ENCODE assay signal across 1 cellular context in the genomic region with DNA sequence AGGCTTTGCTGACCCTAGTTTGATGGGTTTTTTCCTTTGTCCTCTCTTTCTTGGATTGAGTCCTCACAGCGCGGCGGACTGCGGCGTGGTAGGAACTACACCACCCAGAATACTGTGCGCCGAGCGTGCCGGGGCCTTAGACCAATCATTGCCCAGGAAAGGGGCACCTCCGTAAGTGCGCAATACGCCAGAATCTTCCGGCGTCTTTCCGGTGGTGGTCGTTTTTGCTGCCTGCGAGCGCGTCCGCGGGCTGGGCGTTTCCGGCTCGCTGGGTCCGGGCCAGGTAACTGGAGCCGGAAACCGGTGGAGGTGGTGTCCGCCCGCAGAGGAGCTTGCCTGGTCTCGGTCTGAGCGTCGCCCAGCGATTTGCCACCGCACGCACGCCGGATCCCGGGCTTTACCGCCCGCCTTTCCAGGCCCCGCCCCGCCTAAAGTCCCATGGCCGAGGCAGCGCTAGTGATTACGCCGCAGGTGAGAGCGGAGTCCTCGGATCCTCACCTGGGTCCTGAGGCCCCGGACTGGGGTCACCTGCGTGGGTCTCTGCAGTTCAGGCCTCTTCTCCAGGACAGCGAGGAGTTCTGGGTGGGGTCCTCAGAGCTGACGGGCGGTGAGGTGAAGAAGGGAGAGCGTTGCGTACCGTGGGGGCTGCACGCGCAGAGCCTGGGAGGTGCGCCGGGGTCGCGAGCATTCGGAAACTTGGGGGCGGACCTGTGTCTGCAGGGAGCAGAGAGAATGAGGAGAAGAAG.
TF ChIP-seq lines count a peak whose summit lies in the region.

A gene (plus strand): TSS at position 221 of the 746 bp plus-strand sequence. CDS start 218 bp downstream, at position 439.

TF ChIP-seq in GM12878, 131 proteins besides CTCF, POLR2A, EP300 and RAD21 (continued from another document and continues in another):
- TF ChIP-seq, protein P1, sequence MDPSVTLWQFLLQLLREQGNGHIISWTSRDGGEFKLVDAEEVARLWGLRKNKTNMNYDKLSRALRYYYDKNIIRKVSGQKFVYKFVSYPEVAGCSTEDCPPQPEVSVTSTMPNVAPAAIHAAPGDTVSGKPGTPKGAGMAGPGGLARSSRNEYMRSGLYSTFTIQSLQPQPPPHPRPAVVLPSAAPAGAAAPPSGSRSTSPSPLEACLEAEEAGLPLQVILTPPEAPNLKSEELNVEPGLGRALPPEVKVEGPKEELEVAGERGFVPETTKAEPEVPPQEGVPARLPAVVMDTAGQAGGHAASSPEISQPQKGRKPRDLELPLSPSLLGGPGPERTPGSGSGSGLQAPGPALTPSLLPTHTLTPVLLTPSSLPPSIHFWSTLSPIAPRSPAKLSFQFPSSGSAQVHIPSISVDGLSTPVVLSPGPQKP (IDR thresholded peaks at IDR 0.05; ENCODE audit: low read depth, low read length): peak; percentile 81
- TF ChIP-seq, protein P2, sequence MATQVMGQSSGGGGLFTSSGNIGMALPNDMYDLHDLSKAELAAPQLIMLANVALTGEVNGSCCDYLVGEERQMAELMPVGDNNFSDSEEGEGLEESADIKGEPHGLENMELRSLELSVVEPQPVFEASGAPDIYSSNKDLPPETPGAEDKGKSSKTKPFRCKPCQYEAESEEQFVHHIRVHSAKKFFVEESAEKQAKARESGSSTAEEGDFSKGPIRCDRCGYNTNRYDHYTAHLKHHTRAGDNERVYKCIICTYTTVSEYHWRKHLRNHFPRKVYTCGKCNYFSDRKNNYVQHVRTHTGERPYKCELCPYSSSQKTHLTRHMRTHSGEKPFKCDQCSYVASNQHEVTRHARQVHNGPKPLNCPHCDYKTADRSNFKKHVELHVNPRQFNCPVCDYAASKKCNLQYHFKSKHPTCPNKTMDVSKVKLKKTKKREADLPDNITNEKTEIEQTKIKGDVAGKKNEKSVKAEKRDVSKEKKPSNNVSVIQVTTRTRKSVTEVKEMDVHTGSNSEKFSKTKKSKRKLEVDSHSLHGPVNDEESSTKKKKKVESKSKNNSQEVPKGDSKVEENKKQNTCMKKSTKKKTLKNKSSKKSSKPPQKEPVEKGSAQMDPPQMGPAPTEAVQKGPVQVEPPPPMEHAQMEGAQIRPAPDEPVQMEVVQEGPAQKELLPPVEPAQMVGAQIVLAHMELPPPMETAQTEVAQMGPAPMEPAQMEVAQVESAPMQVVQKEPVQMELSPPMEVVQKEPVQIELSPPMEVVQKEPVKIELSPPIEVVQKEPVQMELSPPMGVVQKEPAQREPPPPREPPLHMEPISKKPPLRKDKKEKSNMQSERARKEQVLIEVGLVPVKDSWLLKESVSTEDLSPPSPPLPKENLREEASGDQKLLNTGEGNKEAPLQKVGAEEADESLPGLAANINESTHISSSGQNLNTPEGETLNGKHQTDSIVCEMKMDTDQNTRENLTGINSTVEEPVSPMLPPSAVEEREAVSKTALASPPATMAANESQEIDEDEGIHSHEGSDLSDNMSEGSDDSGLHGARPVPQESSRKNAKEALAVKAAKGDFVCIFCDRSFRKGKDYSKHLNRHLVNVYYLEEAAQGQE (IDR thresholded peaks at IDR 0.05; ENCODE audit: low read depth, low read length): no peak
- no peak for TF ChIP-seq MEF2A (IDR thresholded peaks at IDR 0.05; ENCODE audit: insufficient read depth, low read depth, low read length)
- TF ChIP-seq CEBPB (IDR thresholded peaks at IDR 0.05; ENCODE audit: borderline replicate concordance in 1 of 2, low read depth in 2 of 2, low read length in 2 of 2): no peak
- TF ChIP-seq, protein P3, sequence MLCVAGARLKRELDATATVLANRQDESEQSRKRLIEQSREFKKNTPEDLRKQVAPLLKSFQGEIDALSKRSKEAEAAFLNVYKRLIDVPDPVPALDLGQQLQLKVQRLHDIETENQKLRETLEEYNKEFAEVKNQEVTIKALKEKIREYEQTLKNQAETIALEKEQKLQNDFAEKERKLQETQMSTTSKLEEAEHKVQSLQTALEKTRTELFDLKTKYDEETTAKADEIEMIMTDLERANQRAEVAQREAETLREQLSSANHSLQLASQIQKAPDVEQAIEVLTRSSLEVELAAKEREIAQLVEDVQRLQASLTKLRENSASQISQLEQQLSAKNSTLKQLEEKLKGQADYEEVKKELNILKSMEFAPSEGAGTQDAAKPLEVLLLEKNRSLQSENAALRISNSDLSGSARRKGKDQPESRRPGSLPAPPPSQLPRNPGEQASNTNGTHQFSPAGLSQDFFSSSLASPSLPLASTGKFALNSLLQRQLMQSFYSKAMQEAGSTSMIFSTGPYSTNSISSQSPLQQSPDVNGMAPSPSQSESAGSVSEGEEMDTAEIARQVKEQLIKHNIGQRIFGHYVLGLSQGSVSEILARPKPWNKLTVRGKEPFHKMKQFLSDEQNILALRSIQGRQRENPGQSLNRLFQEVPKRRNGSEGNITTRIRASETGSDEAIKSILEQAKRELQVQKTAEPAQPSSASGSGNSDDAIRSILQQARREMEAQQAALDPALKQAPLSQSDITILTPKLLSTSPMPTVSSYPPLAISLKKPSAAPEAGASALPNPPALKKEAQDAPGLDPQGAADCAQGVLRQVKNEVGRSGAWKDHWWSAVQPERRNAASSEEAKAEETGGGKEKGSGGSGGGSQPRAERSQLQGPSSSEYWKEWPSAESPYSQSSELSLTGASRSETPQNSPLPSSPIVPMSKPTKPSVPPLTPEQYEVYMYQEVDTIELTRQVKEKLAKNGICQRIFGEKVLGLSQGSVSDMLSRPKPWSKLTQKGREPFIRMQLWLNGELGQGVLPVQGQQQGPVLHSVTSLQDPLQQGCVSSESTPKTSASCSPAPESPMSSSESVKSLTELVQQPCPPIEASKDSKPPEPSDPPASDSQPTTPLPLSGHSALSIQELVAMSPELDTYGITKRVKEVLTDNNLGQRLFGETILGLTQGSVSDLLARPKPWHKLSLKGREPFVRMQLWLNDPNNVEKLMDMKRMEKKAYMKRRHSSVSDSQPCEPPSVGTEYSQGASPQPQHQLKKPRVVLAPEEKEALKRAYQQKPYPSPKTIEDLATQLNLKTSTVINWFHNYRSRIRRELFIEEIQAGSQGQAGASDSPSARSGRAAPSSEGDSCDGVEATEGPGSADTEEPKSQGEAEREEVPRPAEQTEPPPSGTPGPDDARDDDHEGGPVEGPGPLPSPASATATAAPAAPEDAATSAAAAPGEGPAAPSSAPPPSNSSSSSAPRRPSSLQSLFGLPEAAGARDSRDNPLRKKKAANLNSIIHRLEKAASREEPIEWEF (IDR thresholded peaks at IDR 0.05; ENCODE audit: insufficient replicate concordance, low read depth, low read length): no peak
- TF ChIP-seq NR2C1 (IDR thresholded peaks at IDR 0.05): no peak
- TF ChIP-seq, protein P4, sequence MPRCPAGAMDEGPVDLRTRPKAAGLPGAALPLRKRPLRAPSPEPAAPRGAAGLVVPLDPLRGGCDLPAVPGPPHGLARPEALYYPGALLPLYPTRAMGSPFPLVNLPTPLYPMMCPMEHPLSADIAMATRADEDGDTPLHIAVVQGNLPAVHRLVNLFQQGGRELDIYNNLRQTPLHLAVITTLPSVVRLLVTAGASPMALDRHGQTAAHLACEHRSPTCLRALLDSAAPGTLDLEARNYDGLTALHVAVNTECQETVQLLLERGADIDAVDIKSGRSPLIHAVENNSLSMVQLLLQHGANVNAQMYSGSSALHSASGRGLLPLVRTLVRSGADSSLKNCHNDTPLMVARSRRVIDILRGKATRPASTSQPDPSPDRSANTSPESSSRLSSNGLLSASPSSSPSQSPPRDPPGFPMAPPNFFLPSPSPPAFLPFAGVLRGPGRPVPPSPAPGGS (IDR thresholded peaks at IDR 0.05; ENCODE audit: borderline replicate concordance, insufficient read depth, low read depth, low read length, poor library complexity, severe bottlenecking): no peak
- TF ChIP-seq MTA3 (IDR thresholded peaks at IDR 0.05; ENCODE audit: borderline replicate concordance, low read length): no peak
- no peak for TF ChIP-seq MYC (IDR thresholded peaks at IDR 0.05; ENCODE audit: insufficient read depth, insufficient read length, insufficient replicate concordance, low read length, severe bottlenecking)
- peak; percentile 89 for TF ChIP-seq GABPA (IDR thresholded peaks at IDR 0.05; ENCODE audit: low read depth)
- peak; percentile 34; the same call in 1 of the 2 replicates for TF ChIP-seq BACH1 (IDR thresholded peaks at IDR 0.05; ENCODE audit: borderline replicate concordance)
- TF ChIP-seq RUNX3 (IDR thresholded peaks at IDR 0.05; ENCODE audit: low read length): peak; percentile 49; the same call in 1 of the 2 replicates
- no peak for TF ChIP-seq HDAC2 (IDR thresholded peaks at IDR 0.05)
- peak; percentile 41; the same call in 1 of the 2 replicates for TF ChIP-seq YY1 (IDR thresholded peaks at IDR 0.05; ENCODE audit: low read depth, low read length)
- TF ChIP-seq NR2F1 (conservative IDR thresholded peaks at IDR 0.05): 0 out of 2 replicates have a peak, but pooled peaks have one; percentile 10
- TF ChIP-seq BHLHE40 (IDR thresholded peaks at IDR 0.05; ENCODE audit: borderline replicate concordance in 1 of 2, low read depth in 2 of 2, low read length in 1 of 2): peak; percentile 72 to 88; a peak in 3 of 4 replicates
- TF ChIP-seq, protein P5, sequence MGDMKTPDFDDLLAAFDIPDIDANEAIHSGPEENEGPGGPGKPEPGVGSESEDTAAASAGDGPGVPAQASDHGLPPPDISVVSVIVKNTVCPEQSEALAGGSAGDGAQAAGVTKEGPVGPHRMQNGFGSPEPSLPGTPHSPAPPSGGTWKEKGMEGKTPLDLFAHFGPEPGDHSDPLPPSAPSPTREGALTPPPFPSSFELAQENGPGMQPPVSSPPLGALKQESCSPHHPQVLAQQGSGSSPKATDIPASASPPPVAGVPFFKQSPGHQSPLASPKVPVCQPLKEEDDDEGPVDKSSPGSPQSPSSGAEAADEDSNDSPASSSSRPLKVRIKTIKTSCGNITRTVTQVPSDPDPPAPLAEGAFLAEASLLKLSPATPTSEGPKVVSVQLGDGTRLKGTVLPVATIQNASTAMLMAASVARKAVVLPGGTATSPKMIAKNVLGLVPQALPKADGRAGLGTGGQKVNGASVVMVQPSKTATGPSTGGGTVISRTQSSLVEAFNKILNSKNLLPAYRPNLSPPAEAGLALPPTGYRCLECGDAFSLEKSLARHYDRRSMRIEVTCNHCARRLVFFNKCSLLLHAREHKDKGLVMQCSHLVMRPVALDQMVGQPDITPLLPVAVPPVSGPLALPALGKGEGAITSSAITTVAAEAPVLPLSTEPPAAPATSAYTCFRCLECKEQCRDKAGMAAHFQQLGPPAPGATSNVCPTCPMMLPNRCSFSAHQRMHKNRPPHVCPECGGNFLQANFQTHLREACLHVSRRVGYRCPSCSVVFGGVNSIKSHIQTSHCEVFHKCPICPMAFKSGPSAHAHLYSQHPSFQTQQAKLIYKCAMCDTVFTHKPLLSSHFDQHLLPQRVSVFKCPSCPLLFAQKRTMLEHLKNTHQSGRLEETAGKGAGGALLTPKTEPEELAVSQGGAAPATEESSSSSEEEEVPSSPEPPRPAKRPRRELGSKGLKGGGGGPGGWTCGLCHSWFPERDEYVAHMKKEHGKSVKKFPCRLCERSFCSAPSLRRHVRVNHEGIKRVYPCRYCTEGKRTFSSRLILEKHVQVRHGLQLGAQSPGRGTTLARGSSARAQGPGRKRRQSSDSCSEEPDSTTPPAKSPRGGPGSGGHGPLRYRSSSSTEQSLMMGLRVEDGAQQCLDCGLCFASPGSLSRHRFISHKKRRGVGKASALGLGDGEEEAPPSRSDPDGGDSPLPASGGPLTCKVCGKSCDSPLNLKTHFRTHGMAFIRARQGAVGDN (IDR thresholded peaks at IDR 0.05): 0 out of 2 replicates have a peak, but pooled peaks have one; percentile 41
- peak; percentile 67; the same call in 1 of the 2 replicates for TF ChIP-seq PAX5 (IDR thresholded peaks at IDR 0.05; ENCODE audit: borderline replicate concordance, low read depth, low read length)
- peak; percentile 29 for TF ChIP-seq SP1 (IDR thresholded peaks at IDR 0.05; ENCODE audit: low read depth, low read length)
- no peak for TF ChIP-seq NR2C2 (IDR thresholded peaks at IDR 0.05; ENCODE audit: borderline replicate concordance, control insufficient read depth, insufficient read length, low read depth)
- TF ChIP-seq HDGF (IDR thresholded peaks at IDR 0.05): no peak
- TF ChIP-seq PML (IDR thresholded peaks at IDR 0.05; ENCODE audit: low read length): 0 out of 2 replicates have a peak, but pooled peaks have one; percentile 35
- TF ChIP-seq, protein P6, sequence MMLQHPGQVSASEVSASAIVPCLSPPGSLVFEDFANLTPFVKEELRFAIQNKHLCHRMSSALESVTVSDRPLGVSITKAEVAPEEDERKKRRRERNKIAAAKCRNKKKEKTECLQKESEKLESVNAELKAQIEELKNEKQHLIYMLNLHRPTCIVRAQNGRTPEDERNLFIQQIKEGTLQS (IDR thresholded peaks at IDR 0.05; ENCODE audit: borderline replicate concordance, extremely low read depth, low read depth, low read length): no peak
- no peak for TF ChIP-seq HDAC6 (IDR thresholded peaks at IDR 0.05; ENCODE audit: unreplicated experiment)
- no peak for TF ChIP-seq SMC3 (IDR thresholded peaks at IDR 0.05; ENCODE audit: borderline replicate concordance, low read length)
- no peak for TF ChIP-seq JUND (IDR thresholded peaks at IDR 0.05; ENCODE audit: low read depth, low read length)
- 0 out of 2 replicates have a peak, but pooled peaks have one; percentile 12 for TF ChIP-seq MYB (IDR thresholded peaks at IDR 0.05; ENCODE audit: borderline replicate concordance, low read depth, low read length)
- TF ChIP-seq PAX8 (IDR thresholded peaks at IDR 0.05): no peak
- TF ChIP-seq, protein P7, sequence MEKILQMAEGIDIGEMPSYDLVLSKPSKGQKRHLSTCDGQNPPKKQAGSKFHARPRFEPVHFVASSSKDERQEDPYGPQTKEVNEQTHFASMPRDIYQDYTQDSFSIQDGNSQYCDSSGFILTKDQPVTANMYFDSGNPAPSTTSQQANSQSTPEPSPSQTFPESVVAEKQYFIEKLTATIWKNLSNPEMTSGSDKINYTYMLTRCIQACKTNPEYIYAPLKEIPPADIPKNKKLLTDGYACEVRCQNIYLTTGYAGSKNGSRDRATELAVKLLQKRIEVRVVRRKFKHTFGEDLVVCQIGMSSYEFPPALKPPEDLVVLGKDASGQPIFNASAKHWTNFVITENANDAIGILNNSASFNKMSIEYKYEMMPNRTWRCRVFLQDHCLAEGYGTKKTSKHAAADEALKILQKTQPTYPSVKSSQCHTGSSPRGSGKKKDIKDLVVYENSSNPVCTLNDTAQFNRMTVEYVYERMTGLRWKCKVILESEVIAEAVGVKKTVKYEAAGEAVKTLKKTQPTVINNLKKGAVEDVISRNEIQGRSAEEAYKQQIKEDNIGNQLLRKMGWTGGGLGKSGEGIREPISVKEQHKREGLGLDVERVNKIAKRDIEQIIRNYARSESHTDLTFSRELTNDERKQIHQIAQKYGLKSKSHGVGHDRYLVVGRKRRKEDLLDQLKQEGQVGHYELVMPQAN (conservative IDR thresholded peaks at IDR 0.05): peak; percentile 65; the same call in 1 of the 2 replicates
- no peak for TF ChIP-seq RFX5 (IDR thresholded peaks at IDR 0.05; ENCODE audit: low read depth, low read length)
- no peak for TF ChIP-seq CBX5 (IDR thresholded peaks at IDR 0.05; ENCODE audit: low read depth)
